Comparison of ENCODE assay signal across 1 cellular context in the genomic region with DNA sequence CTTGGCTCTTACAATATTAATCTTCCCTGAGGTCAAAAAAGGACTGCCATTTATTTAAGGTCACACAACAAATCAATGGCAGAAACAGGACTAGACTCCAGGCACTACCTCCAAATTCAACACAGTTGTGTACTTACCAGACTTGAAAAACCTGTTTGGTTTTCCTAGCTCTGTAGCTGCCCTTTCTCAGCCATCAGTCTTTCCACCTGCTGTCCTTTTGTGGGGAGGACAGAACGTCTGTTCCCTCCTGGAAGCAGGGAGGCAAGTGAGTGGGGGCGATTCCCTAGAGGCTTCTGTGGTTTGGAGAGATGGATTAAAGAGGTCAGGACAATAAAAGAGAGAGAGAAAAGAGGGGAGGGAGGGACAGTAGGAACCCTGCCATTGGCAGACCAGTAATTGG.
TF ChIP-seq lines count a peak whose summit lies in the region.

No MANE protein-coding gene starts in this region.

TF ChIP-seq in H1, 55 proteins besides CTCF, POLR2A, EP300 and RAD21:
- TF ChIP-seq TCF12 (IDR thresholded peaks at IDR 0.05; ENCODE audit: low read depth, low read length) (peak; percentile 77; the same call in 1 of the 2 replicates), ASH2L (IDR thresholded peaks at IDR 0.05; ENCODE audit: low read length) (peak; percentile 66), HDAC2 (IDR thresholded peaks at IDR 0.05; ENCODE audit: borderline replicate concordance in 1 of 2, low read depth in 2 of 2, low read length in 2 of 2) (peak in 1 of 2 experiments; percentile 89; a peak in 1 of 4 replicates), CHD1 (IDR thresholded peaks at IDR 0.05; ENCODE audit: low read depth, low read length) (no peak), SP1 (IDR thresholded peaks at IDR 0.05; ENCODE audit: low read depth, low read length) (peak; percentile 82)
TF ChIP-seq in H1: peak in this region for 4.
